9 cellular contexts compared by ENCODE assay signal in the genomic region with DNA sequence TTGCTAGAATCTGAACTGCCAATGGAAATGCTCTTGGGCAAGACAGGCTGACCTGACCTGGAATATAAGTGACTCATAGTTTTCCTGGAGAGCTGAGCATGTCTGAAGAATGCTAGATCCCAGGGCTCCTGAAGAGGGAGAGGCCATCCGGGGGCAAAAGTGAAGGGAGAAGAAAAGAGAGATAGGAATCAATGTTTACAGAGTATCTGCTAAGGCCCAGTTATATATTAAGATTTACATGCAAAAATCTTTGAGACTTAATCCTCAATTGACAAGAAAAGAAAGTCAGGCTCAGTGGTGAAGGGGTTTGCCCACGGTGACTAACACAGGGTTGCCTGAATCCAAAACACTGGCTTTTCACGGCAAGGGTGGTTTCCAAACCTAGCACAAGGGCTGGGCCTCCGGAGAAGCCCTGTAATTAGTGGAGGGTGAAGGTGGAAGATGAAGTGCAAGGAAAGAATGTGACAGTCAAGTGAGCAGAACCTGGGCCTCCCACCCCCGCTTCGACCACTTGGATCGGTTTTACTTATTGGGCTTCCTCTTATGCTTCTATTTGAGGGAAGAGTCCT.
A peak's percentile ranks its signal among the peaks of the same experiment; 100 is the strongest.
DNase-seq lines count a peak whose midpoint lies in the region; ATAC-seq and TF ChIP-seq lines count a peak whose summit lies in the region.
"Had no signal": no experiment of that assay in that cellular context is flagged by ENCODE, and none has a peak within 500 bp of the region (broad histone marks: within the 10 kb centered on the region; RNA-seq: fewer than 3 reads in every experiment).

No MANE protein-coding gene starts in this region.

- peaks cover 0 to 4% of the 10 kb centered on the region in 2 donors for H3K4me1 ChIP-seq in left lung
- H3K4me1 ChIP-seq: lower lobe of right lung had no signal

- H3K9me3 ChIP-seq in left lung = no peaks in the 10 kb centered on the region
- H3K9me3 ChIP-seq: lower lobe of right lung had no signal

- no peak overlapping the region for H3K27ac ChIP-seq in left lung
- H3K27ac ChIP-seq: lower lobe of right lung had no signal

- H3K36me3 Mint-ChIP-seq in activated T-cell treated with anti-CD3 and anti-CD28 coated beads, Interleukin-2, amount 50 U/mL, for 72 hours (ENCODE audit: insufficient read depth in 2 of 2) = no peaks in the 10 kb centered on the region

- no peak for TF ChIP-seq CTCF in left lung (IDR thresholded peaks at IDR 0.05)

- ATAC-seq in GM18861 (IDR thresholded peaks at IDR 0.05; ENCODE audit: unreplicated experiment) = peak; percentile 41
- ATAC-seq in HG03342 (IDR thresholded peaks at IDR 0.05; ENCODE audit: unreplicated experiment) = peak; percentile 39
- peak; percentile 84 to 85 for ATAC-seq in activated T-cell treated with anti-CD3 and anti-CD28 coated beads, Interleukin-2, amount 50 U/mL, for 72 hours (replicated peaks in 1 of 2)
- ATAC-seq in left lung = peak; percentile 66
- no peak for ATAC-seq in HG03469 (IDR thresholded peaks at IDR 0.05; ENCODE audit: unreplicated experiment)

- peaks cover 58% of the 10 kb centered on the region for H3K4me1 Mint-ChIP-seq in activated T-cell treated with anti-CD3 and anti-CD28 coated beads, Interleukin-2, amount 50 U/mL, for 72 hours (ENCODE audit: low read depth)

- peak overlapping the region; percentile 64 to 78 for H3K4me3 Mint-ChIP-seq in activated T-cell treated with anti-CD3 and anti-CD28 coated beads, Interleukin-2, amount 50 U/mL, for 72 hours

- no peaks in the 10 kb centered on the region for H3K9me3 Mint-ChIP-seq in activated T-cell treated with anti-CD3 and anti-CD28 coated beads, Interleukin-2, amount 50 U/mL, for 72 hours

- intact Hi-C loops in left lung (cut with DNase I) = loop anchor here in 1 of 2 donors (5.0 to 10.0 kb wide), 2 partner anchors 223 to 756 kb away; no protein-coding TSS in a partner anchor

- H3K4me3 ChIP-seq in left lung = no peak overlapping the region
- H3K4me3 ChIP-seq: lower lobe of right lung had no signal

- no peaks in the 10 kb centered on the region for H3K36me3 ChIP-seq in left lung
- H3K36me3 ChIP-seq: lower lobe of right lung had no signal

- peaks cover 33% of the 10 kb centered on the region for H3K27me3 Mint-ChIP-seq in activated T-cell treated with anti-CD3 and anti-CD28 coated beads, Interleukin-2, amount 50 U/mL, for 72 hours (ENCODE audit: low read depth)

- peak; percentile 65 to 71 for DNase-seq in activated T-cell treated with anti-CD3 and anti-CD28 coated beads, Interleukin-2, amount 50 U/mL, for 72 hours
- DNase-seq in left lung = no peak
- no peak for DNase-seq in ecto neural progenitor cell (ENCODE audit: low spot score)
- no peak for DNase-seq in NCI-H1436 (lab: John Stamatoyannopoulos, UW)
- DNase-seq in ureter (ENCODE audit: low spot score) = no peak
- DNase-seq: lower lobe of right lung had no signal

- no peaks in the 10 kb centered on the region for H3K27me3 ChIP-seq in left lung

- H3K27ac Mint-ChIP-seq in activated T-cell treated with anti-CD3 and anti-CD28 coated beads, Interleukin-2, amount 50 U/mL, for 72 hours = peak overlapping the region; percentile 85

Comparison
In these comparisons a context has a peak if more than half of its experiments do, and no peak if none do; other contexts are left out.
1. DNase-seq: peak in activated T-cell treated with anti-CD3 and anti-CD28 coated beads, Interleukin-2, amount 50 U/mL, for 72 hours (2 of 2); none in left lung (0 of 2), ecto neural progenitor cell (single experiment), NCI-H1436 (single experiment) and ureter (single experiment).